Comparison of ENCODE assay signal across 9 cellular contexts in genomic region chrX:40589606-40590321, GRCh38. TPM values are rescaled to one million over a fixed set of nuclear protein-coding genes. Genes with fewer than 3 reads are reported as not detected.
DNase-seq lines count a peak whose midpoint lies in the region; FAIRE-seq and TF ChIP-seq lines count a peak whose summit lies in the region.
"Not testable (repeated sequence)": the region's sequence is repeated elsewhere in the genome, so short reads cannot be mapped to it uniquely, and the experiment has no call there.
"Had no signal": no experiment of that assay in that cellular context is flagged by ENCODE, and none has a peak within 500 bp of the region (broad histone marks: within the 10 kb centered on the region; RNA-seq: fewer than 3 reads in every experiment).

No MANE protein-coding gene starts in this region.

- H3K36me3 Mint-ChIP-seq in T-helper 2 cell treated with Interferon-gamma antibody and Interleukin-4, amounts not matched to agents 5 μg/mL and 100 μg/mL, for 36 hours (ENCODE audit: low read depth): peaks cover 25% of the 10 kb centered on the region
- H3K36me3 Mint-ChIP-seq in activated naive CD4-positive, alpha-beta T cell treated with anti-CD3 and anti-CD28 coated beads, Interleukin-2, amount 50 U/mL, for 24 hours: peaks cover 13% of the 10 kb centered on the region

- not testable (repeated sequence) for H3K4me3 ChIP-seq in effector memory CD4-positive, alpha-beta T cell (ENCODE audit: insufficient read depth, low read depth, low read length, poor library complexity, severe bottlenecking)

- DNase-seq in GM12891 (ENCODE audit: insufficient read length, low spot score); effector memory CD4-positive, alpha-beta T cell: not testable (repeated sequence)
- peak; percentile 40 for DNase-seq in T-helper 2 cell treated with Interferon-gamma antibody and Interleukin-4, amounts not matched to agents 5 μg/mL and 100 μg/mL, for 36 hours (ENCODE audit: low spot score)
- peak; percentile 25 to 40 for DNase-seq in activated CD4-positive, alpha-beta T cell treated with anti-CD3 and anti-CD28 coated beads, Interleukin-2, amount 50 U/mL, for 48 hours
- peak; percentile 43 to 50 for DNase-seq in activated T-cell treated with anti-CD3 and anti-CD28 coated beads, Interleukin-2, amount 50 U/mL, for 48 hours
- DNase-seq in stimulated activated CD4-positive, alpha-beta T cell treated with anti-CD3 and anti-CD28 coated beads, Interleukin-2, amount 100 ng/mL, for 24 hours: peak; percentile 9 to 22

- H3K27me3 Mint-ChIP-seq in T-helper 2 cell treated with Interferon-gamma antibody and Interleukin-4, amounts not matched to agents 5 μg/mL and 100 μg/mL, for 36 hours (ENCODE audit: low read depth); activated naive CD4-positive, alpha-beta T cell treated with anti-CD3 and anti-CD28 coated beads, Interleukin-2, amount 50 U/mL, for 24 hours: not testable (repeated sequence)

- peak; percentile 74 for FAIRE-seq in GM12891 (lab: Jason Lieb, UNC)

- H3K9me3 ChIP-seq in effector memory CD4-positive, alpha-beta T cell (ENCODE audit: control insufficient read depth, low read length): not testable (repeated sequence)

- H3K27me3 ChIP-seq in effector memory CD4-positive, alpha-beta T cell (replicated peaks; ENCODE audit: control insufficient read depth, insufficient read depth, low read length, poor library complexity, severe bottlenecking): not testable (repeated sequence)

- peaks cover 18% of the 10 kb centered on the region for H3K4me1 Mint-ChIP-seq in T-helper 2 cell treated with Interferon-gamma antibody and Interleukin-4, amounts not matched to agents 5 μg/mL and 100 μg/mL, for 36 hours (ENCODE audit: low read depth)
- peaks cover 51% of the 10 kb centered on the region for H3K4me1 Mint-ChIP-seq in activated naive CD4-positive, alpha-beta T cell treated with anti-CD3 and anti-CD28 coated beads, Interleukin-2, amount 50 U/mL, for 24 hours

- peak overlapping the region; percentile 73 for H3K27ac Mint-ChIP-seq in T-helper 2 cell treated with Interferon-gamma antibody and Interleukin-4, amounts not matched to agents 5 μg/mL and 100 μg/mL, for 36 hours
- H3K27ac Mint-ChIP-seq in activated naive CD4-positive, alpha-beta T cell treated with anti-CD3 and anti-CD28 coated beads, Interleukin-2, amount 50 U/mL, for 24 hours: peak overlapping the region; percentile 4

- H3K4me1 ChIP-seq in effector memory CD4-positive, alpha-beta T cell (ENCODE audit: control insufficient read depth, insufficient read depth, low read length, poor library complexity, severe bottlenecking): not testable (repeated sequence)

- not testable (repeated sequence) for TF ChIP-seq POLR2A in GM12891 (IDR thresholded peaks at IDR 0.05; ENCODE audit: low read depth, low read length)

- peaks cover 14% of the 10 kb centered on the region for H3K36me3 ChIP-seq in effector memory CD4-positive, alpha-beta T cell (ENCODE audit: control insufficient read depth, insufficient read depth, low read length)

- H3K27ac ChIP-seq in effector memory CD4-positive, alpha-beta T cell (ENCODE audit: insufficient read depth, low read length, poor library complexity, severe bottlenecking): peak overlapping the region; percentile 10

- H3K9me3 Mint-ChIP-seq in T-helper 2 cell treated with Interferon-gamma antibody and Interleukin-4, amounts not matched to agents 5 μg/mL and 100 μg/mL, for 36 hours; activated naive CD4-positive, alpha-beta T cell treated with anti-CD3 and anti-CD28 coated beads, Interleukin-2, amount 50 U/mL, for 24 hours: not testable (repeated sequence)

- peak overlapping the region; percentile 34 for H3K4me3 Mint-ChIP-seq in T-helper 2 cell treated with Interferon-gamma antibody and Interleukin-4, amounts not matched to agents 5 μg/mL and 100 μg/mL, for 36 hours
- H3K4me3 Mint-ChIP-seq in activated naive CD4-positive, alpha-beta T cell treated with anti-CD3 and anti-CD28 coated beads, Interleukin-2, amount 50 U/mL, for 24 hours: peak overlapping the region; percentile 23

RNA-seq across cellular contexts. Expression of gene ATP6AP2, which starts 9.0 kb away (rescaled TPM):
- 51.5 TPM for polyA plus RNA-seq in GM12891 (2012; ENCODE audit: low read depth, missing spikeins)

RNA-seq across cellular contexts. Expression of gene MPC1L, which starts 33.5 kb away (rescaled TPM):
- polyA plus RNA-seq in GM12891 (2012; ENCODE audit: low read depth, missing spikeins): not detected
- polyA plus RNA-seq: GM23248, IgD-negative memory B cell had no signal

RNA-seq across cellular contexts. Expression of gene CXorf38, which starts 57.6 kb away (rescaled TPM):
- polyA plus RNA-seq in GM12891 (2012; ENCODE audit: low read depth, missing spikeins): 9.2 TPM
